26 cellular contexts compared by ENCODE assay signal in genomic region chr7:41974835-41975234, GRCh38.
"Had no signal": no experiment of that assay in that cellular context is flagged by ENCODE, and none has a peak within 500 bp of the region (broad histone marks: within the 10 kb centered on the region; RNA-seq: fewer than 3 reads in every experiment).

No MANE protein-coding gene starts in this region.

- H3K27me3 ChIP-seq: brain microvascular endothelial cell, heart right ventricle, ovary, sigmoid colon, upper lobe of left lung had no signal

- H3K4me3 ChIP-seq: heart right ventricle, left ventricle myocardium inferior, lung, ovary, prostate gland, sigmoid colon, thoracic aorta, upper lobe of left lung had no signal

- H3K4me1 ChIP-seq: prostate gland had no signal

- H3K27ac ChIP-seq: brain microvascular endothelial cell, heart right ventricle, left ventricle myocardium inferior, ovary, prostate gland, thoracic aorta, VCaP had no signal

- H3K9me3 ChIP-seq: heart right ventricle, left ventricle myocardium inferior, ovary, prostate gland, sigmoid colon, thoracic aorta, upper lobe of left lung had no signal

- DNase-seq: activated CD4-positive, alpha-beta T cell treated with anti-CD3 and anti-CD28 coated beads for 48 hours; activated CD4-positive, alpha-beta T cell treated with anti-CD3 and anti-CD28 coated beads, Interleukin-2, amount 50 U/mL, for 48 hours; activated CD8-positive, alpha-beta memory T cell treated with anti-CD3 and anti-CD28 coated beads for 24 hours; activated effector memory CD4-positive, alpha-beta T cell treated with anti-CD3 and anti-CD28 coated beads, Interleukin-2, amount 50 U/mL, for 16 hours; activated naive CD4-positive, alpha-beta T cell treated with anti-CD3 and anti-CD28 coated beads for 36 hours; activated naive CD8-positive, alpha-beta T cell treated with anti-CD3 and anti-CD28 coated beads for 36 hours; activated T-cell treated with anti-CD3 and anti-CD28 coated beads, Interleukin-2, amount 50 U/mL, for 1 hour; amniotic stem cell; brain microvascular endothelial cell; caudate nucleus; erythroblast; foreskin fibroblast; heart right ventricle; left ventricle myocardium inferior; ovary; retina; sigmoid colon; small intestine; stimulated activated CD4-positive, alpha-beta T cell treated with anti-CD3 and anti-CD28 coated beads, Interleukin-4, amount 100 ng/mL, for 24 hours; SW 1271; T-helper 9 cell; upper lobe of left lung had no signal

- H3K36me3 ChIP-seq: brain microvascular endothelial cell, ovary, thoracic aorta had no signal
